Comparison of ENCODE assay signal across 2 cellular contexts in the genomic region with DNA sequence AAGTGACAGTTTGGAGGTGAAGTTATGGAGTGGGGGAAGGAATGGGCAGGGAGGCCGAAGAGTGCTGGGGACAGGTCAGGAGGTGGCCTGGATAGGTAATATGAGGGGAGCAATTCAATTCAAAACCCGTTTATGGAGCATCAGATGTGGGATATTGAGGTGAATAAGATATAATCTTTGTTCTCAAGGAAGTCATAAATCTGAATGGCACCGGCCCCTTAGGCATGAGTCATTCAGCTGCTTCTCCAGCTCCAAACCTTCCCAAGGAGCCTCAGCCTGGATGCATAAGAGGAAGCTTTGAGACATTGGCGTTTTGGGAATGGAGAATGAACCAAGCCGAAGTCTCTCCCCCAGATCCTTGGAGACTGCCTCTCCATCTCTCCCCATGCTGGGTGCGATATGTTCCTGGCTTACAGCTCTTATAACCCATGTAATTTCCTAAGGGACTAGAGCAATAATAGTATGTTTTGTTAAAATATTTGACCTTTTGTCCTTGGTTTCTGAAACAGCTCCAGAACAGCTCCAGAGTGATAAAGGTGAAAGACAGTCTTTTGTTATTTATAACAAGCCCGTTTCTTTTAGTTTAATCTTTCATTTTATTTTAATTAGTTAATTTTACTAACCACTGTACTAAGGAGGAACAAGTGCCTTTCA.
A peak's percentile ranks its signal among the peaks of the same experiment; 100 is the strongest.
TF ChIP-seq lines count a peak whose summit lies in the region.

No MANE protein-coding gene starts in this region.

TF ChIP-seq in A549, 52 proteins besides CTCF, POLR2A, EP300 and RAD21 (continued from another document):
- no peak for TF ChIP-seq RNF2 (IDR thresholded peaks at IDR 0.05; ENCODE audit: borderline replicate concordance, low read depth)

TF ChIP-seq in HEK293, 187 proteins besides CTCF, POLR2A, EP300 and RAD21 (continued from another document):
- TF ChIP-seq PRDM1 (tag by site-specific recombination; IDR thresholded peaks at IDR 0.05) (no peak), ZNF354C (tag by site-specific recombination; IDR thresholded peaks at IDR 0.05; ENCODE audit: borderline replicate concordance, low read depth) (no peak), ZNF76 (tag by site-specific recombination; IDR thresholded peaks at IDR 0.05; ENCODE audit: borderline replicate concordance, low read depth) (no peak), BCL11B (tag by site-specific recombination; IDR thresholded peaks at IDR 0.05; ENCODE audit: low read depth) (0 out of 2 replicates have a peak, but pooled peaks have one; percentile 43), SP3 (tag by site-specific recombination; IDR thresholded peaks at IDR 0.05) (no peak), ZBTB1 (tag by site-specific recombination; IDR thresholded peaks at IDR 0.05) (no peak), OSR2 (tag by site-specific recombination; IDR thresholded peaks at IDR 0.05) (no peak), ZEB2 (tag by site-specific recombination; IDR thresholded peaks at IDR 0.05) (peak; percentile 57), HOXC10 (CRISPR knock-in tag; IDR thresholded peaks at IDR 0.05) (0 out of 2 replicates have a peak, but pooled peaks have one; percentile 72), ZNF792 (tag by site-specific recombination; IDR thresholded peaks at IDR 0.05) (no peak), ZNF514 (tag by site-specific recombination; IDR thresholded peaks at IDR 0.05) (no peak), ZNF660 (tag by site-specific recombination; IDR thresholded peaks at IDR 0.05) (0 out of 2 replicates have a peak, but pooled peaks have one; percentile 28), ZNF629 (tag by site-specific recombination; IDR thresholded peaks at IDR 0.05) (peak; percentile 83), ZNF10 (tag by site-specific recombination; IDR thresholded peaks at IDR 0.05) (0 out of 2 replicates have a peak, but pooled peaks have one; percentile 24), ZNF624 (tag by site-specific recombination; IDR thresholded peaks at IDR 0.05) (no peak), ZNF394 (tag by site-specific recombination; IDR thresholded peaks at IDR 0.05; ENCODE audit: borderline replicate concordance) (peak; percentile 68; the same call in 1 of the 2 replicates), IKZF3 (tag by site-specific recombination; IDR thresholded peaks at IDR 0.05) (peak; percentile 78), ZNF670 (tag by site-specific recombination; IDR thresholded peaks at IDR 0.05; ENCODE audit: low read depth) (no peak), ZNF626 (tag by site-specific recombination; IDR thresholded peaks at IDR 0.05) (no peak), ZNF121 (tag by site-specific recombination; IDR thresholded peaks at IDR 0.05) (no peak), SP7 (tag by site-specific recombination; IDR thresholded peaks at IDR 0.05) (peak; percentile 62; the same call in 1 of the 2 replicates), ZNF174 (tag by site-specific recombination; IDR thresholded peaks at IDR 0.05) (no peak), ZNF426 (tag by site-specific recombination; IDR thresholded peaks at IDR 0.05) (no peak)
- TF ChIP-seq, protein P1, sequence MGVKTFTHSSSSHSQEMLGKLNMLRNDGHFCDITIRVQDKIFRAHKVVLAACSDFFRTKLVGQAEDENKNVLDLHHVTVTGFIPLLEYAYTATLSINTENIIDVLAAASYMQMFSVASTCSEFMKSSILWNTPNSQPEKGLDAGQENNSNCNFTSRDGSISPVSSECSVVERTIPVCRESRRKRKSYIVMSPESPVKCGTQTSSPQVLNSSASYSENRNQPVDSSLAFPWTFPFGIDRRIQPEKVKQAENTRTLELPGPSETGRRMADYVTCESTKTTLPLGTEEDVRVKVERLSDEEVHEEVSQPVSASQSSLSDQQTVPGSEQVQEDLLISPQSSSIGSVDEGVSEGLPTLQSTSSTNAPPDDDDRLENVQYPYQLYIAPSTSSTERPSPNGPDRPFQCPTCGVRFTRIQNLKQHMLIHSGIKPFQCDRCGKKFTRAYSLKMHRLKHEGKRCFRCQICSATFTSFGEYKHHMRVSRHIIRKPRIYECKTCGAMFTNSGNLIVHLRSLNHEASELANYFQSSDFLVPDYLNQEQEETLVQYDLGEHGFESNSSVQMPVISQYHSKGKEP (tag by site-specific recombination; IDR thresholded peaks at IDR 0.05): no peak
- TF ChIP-seq, protein P2, sequence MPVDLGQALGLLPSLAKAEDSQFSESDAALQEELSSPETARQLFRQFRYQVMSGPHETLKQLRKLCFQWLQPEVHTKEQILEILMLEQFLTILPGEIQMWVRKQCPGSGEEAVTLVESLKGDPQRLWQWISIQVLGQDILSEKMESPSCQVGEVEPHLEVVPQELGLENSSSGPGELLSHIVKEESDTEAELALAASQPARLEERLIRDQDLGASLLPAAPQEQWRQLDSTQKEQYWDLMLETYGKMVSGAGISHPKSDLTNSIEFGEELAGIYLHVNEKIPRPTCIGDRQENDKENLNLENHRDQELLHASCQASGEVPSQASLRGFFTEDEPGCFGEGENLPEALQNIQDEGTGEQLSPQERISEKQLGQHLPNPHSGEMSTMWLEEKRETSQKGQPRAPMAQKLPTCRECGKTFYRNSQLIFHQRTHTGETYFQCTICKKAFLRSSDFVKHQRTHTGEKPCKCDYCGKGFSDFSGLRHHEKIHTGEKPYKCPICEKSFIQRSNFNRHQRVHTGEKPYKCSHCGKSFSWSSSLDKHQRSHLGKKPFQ (tag by site-specific recombination; IDR thresholded peaks at IDR 0.05): no peak
- TF ChIP-seq, protein P3, sequence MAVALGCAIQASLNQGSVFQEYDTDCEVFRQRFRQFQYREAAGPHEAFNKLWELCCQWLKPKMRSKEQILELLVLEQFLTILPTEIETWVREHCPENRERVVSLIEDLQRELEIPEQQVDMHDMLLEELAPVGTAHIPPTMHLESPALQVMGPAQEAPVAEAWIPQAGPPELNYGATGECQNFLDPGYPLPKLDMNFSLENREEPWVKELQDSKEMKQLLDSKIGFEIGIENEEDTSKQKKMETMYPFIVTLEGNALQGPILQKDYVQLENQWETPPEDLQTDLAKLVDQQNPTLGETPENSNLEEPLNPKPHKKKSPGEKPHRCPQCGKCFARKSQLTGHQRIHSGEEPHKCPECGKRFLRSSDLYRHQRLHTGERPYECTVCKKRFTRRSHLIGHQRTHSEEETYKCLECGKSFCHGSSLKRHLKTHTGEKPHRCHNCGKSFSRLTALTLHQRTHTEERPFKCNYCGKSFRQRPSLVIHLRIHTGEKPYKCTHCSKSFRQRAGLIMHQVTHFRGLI (tag by site-specific recombination; IDR thresholded peaks at IDR 0.05): no peak
- TF ChIP-seq, protein P4, sequence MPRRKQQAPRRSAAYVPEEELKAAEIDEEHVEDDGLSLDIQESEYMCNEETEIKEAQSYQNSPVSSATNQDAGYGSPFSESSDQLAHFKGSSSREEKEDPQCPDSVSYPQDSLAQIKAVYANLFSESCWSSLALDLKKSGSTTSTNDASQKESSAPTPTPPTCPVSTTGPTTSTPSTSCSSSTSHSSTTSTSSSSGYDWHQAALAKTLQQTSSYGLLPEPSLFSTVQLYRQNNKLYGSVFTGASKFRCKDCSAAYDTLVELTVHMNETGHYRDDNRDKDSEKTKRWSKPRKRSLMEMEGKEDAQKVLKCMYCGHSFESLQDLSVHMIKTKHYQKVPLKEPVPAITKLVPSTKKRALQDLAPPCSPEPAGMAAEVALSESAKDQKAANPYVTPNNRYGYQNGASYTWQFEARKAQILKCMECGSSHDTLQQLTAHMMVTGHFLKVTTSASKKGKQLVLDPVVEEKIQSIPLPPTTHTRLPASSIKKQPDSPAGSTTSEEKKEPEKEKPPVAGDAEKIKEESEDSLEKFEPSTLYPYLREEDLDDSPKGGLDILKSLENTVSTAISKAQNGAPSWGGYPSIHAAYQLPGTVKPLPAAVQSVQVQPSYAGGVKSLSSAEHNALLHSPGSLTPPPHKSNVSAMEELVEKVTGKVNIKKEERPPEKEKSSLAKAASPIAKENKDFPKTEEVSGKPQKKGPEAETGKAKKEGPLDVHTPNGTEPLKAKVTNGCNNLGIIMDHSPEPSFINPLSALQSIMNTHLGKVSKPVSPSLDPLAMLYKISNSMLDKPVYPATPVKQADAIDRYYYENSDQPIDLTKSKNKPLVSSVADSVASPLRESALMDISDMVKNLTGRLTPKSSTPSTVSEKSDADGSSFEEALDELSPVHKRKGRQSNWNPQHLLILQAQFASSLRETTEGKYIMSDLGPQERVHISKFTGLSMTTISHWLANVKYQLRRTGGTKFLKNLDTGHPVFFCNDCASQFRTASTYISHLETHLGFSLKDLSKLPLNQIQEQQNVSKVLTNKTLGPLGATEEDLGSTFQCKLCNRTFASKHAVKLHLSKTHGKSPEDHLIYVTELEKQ (tag by site-specific recombination; IDR thresholded peaks at IDR 0.05; ENCODE audit: borderline replicate concordance): 0 out of 2 replicates have a peak, but pooled peaks have one; percentile 31
TF ChIP-seq in HEK293: peak in this region for 11.
